1 cellular context compared by ENCODE assay signal in genomic region chr6:15443119-15443518, GRCh38.
TF ChIP-seq lines count a peak whose summit lies in the region.

No MANE protein-coding gene starts in this region.

TF ChIP-seq in IMR-90, 13 proteins besides CTCF, POLR2A, EP300 and RAD21 (continued from another document):
- TF ChIP-seq MAZ (IDR thresholded peaks at IDR 0.05; ENCODE audit: borderline replicate concordance, low read depth, low read length) = no peak
- no peak for TF ChIP-seq RFX5 (IDR thresholded peaks at IDR 0.05; ENCODE audit: low read depth, low read length)
- peak; percentile 76 for TF ChIP-seq CEBPB (IDR thresholded peaks at IDR 0.05; ENCODE audit: low read depth, low read length)
- TF ChIP-seq MAFK (IDR thresholded peaks at IDR 0.05; ENCODE audit: low read depth, low read length) = 0 out of 2 replicates have a peak, but pooled peaks have one; percentile 29
- TF ChIP-seq NFE2L2 (IDR thresholded peaks at IDR 0.05; ENCODE audit: low read depth, low read length) = no peak
- no peak for TF ChIP-seq SMC3 (IDR thresholded peaks at IDR 0.05; ENCODE audit: low read depth, low read length)
